Comparison of ENCODE assay signal across 38 cellular contexts in genomic region chr16:70627696-70628095, GRCh38. TPM values are rescaled to one million over a fixed set of nuclear protein-coding genes. Genes with fewer than 3 reads are reported as not detected.
DNase-seq lines count a peak whose midpoint lies in the region; ATAC-seq, FAIRE-seq and TF ChIP-seq lines count a peak whose summit lies in the region.
"Had no signal": no experiment of that assay in that cellular context is flagged by ENCODE, and none has a peak within 500 bp of the region (broad histone marks: within the 10 kb centered on the region; RNA-seq: fewer than 3 reads in every experiment).

No MANE protein-coding gene starts in this region.

- H3K36me3 ChIP-seq in HepG2 (replicated peaks in 1 of 2; ENCODE audit: control insufficient read depth in 1 of 2, insufficient read depth in 2 of 2, low read length in 2 of 2): no peaks in the 10 kb centered on the region
- H3K36me3 ChIP-seq in right lobe of liver: no peaks in the 10 kb centered on the region
- no peaks in the 10 kb centered on the region for H3K36me3 ChIP-seq in H1 (ENCODE audit: control insufficient read depth in 2 of 4, insufficient read depth in 4 of 4, low read length in 3 of 4)
- H3K36me3 ChIP-seq in body of pancreas (replicated peaks in 1 of 2; ENCODE audit: insufficient read depth in 1 of 2, low read depth in 2 of 2): no peaks in the 10 kb centered on the region
- H3K36me3 ChIP-seq: BE2C; BLaER1; BLaER1 treated with 17β-estradiol and CSF1 and Interleukin-3, amounts not matched to agents 10 nM and 100 nM had no signal

- TF ChIP-seq CTCF in HepG2 (CRISPR knock-in tag; IDR thresholded peaks at IDR 0.05) (no peak), right lobe of liver (IDR thresholded peaks at IDR 0.05) (no peak), AG04450 (IDR thresholded peaks at IDR 0.05; ENCODE audit: low read depth, low read length) (no peak), WTC11 (IDR thresholded peaks at IDR 0.05) (no peak), H1 (IDR thresholded peaks at IDR 0.05; ENCODE audit: control extremely low read depth in 1 of 3, insufficient read depth in 1 of 3, low read depth in 1 of 3, low read length in 3 of 3) (no peak), body of pancreas (IDR thresholded peaks at IDR 0.05) (no peak)

- H3K9me3 ChIP-seq in HepG2 (ENCODE audit: low read length): 0 out of 2 replicates have a peak, but pooled peaks cover 6% of the 10 kb centered on the region
- H3K9me3 ChIP-seq in right lobe of liver: no peaks in the 10 kb centered on the region
- H3K9me3 ChIP-seq in AG04450 (ENCODE audit: control insufficient read depth, insufficient read depth, low read length): peaks cover 6% of the 10 kb centered on the region
- peaks cover 3 to 6% of the 10 kb centered on the region in 2 experiments; a peak in 1 of 4 replicates for H3K9me3 ChIP-seq in H1 (ENCODE audit: insufficient read depth in 2 of 2, low read depth in 1 of 2, low read length in 1 of 2)
- no peaks in the 10 kb centered on the region for H3K9me3 ChIP-seq in body of pancreas
- H3K9me3 ChIP-seq: BE2C had no signal

- H3K27ac Mint-ChIP-seq in WTC11: no peak overlapping the region
- H3K27ac Mint-ChIP-seq in activated T-helper 1 cell treated with anti-CD3 and anti-CD28 coated beads, Interleukin-12 subunit alpha, Interleukin-12 subunit beta, Interleukin-2, Interleukin-4 antibody, amounts not matched to agents 30 ng/mL and 10 ng/mL and 1 ng/mL, durations not matched to agents 14 hours and 24 hours and 36 hours: no peak overlapping the region
- H3K27ac Mint-ChIP-seq: B cell; CD14-positive monocyte; CD4-positive, alpha-beta memory T cell; CD4-positive, alpha-beta T cell; CD4-positive, CD25-positive, alpha-beta regulatory T cell; CD8-positive, alpha-beta memory T cell; CD8-positive, alpha-beta T cell had no signal

- no peak for ATAC-seq in HepG2
- ATAC-seq in right lobe of liver: no peak
- no peak for ATAC-seq in WTC11
- no peak for ATAC-seq in body of pancreas
- no peak for ATAC-seq in left colon
- ATAC-seq: A549; CD8-positive, alpha-beta T cell had no signal

- no peak overlapping the region for H2AK5ac ChIP-seq in H1 (ENCODE audit: low read depth, low read length)

- BruUV-seq in HepG2 (replicated peaks; lab: Mats Ljungman, UMichigan): no TSS peak

- no peak overlapping the region for H4K91ac ChIP-seq in H1 (replicated peaks; ENCODE audit: insufficient read length, low read length)

- TF ChIP-seq RAD21 in HepG2 (CRISPR knock-in tag; IDR thresholded peaks at IDR 0.05): no peak
- TF ChIP-seq RAD21 in H1 (IDR thresholded peaks at IDR 0.05 in 1 of 2, conservative IDR thresholded peaks at IDR 0.05 in 1 of 2; ENCODE audit: low read depth in 2 of 2, low read length in 2 of 2): no peak

- WGBS in HepG2 (ENCODE audit: low lambda C conversion rate): 38% methylated on average over 3 of the region's 3 CpGs
- 68% methylated on average over 3 of the region's 3 CpGs for WGBS in right lobe of liver (ENCODE audit: insufficient coverage, low coverage, low lambda C conversion rate, missing lambda C conversion rate)
- WGBS in H1 (ENCODE audit: extremely low coverage in 1 of 2, insufficient coverage in 1 of 2, insufficient read length in 1 of 2, insufficient replicate concordance in 2 of 2, low coverage in 1 of 2, low lambda C conversion rate in 2 of 2, missing lambda C conversion rate in 1 of 2), 2 experiments: 87% methylated on average over 3 of the region's 3 CpGs; no CpG with 5 or more reads in 1 of the 2 experiments
- 86 to 88% methylated on average over 3 of the region's 3 CpGs for WGBS in body of pancreas, 2 donors

- peaks cover 0 to 17% of the 10 kb centered on the region in 2 experiments; a peak in 3 of 5 replicates for H3K27me3 ChIP-seq in HepG2 (ENCODE audit: control insufficient read depth in 1 of 2, insufficient read depth in 2 of 2, low read length in 2 of 2)
- no peaks in the 10 kb centered on the region for H3K27me3 ChIP-seq in right lobe of liver
- H3K27me3 ChIP-seq in AG04450 (ENCODE audit: control insufficient read depth, insufficient read depth, low read length): no peaks in the 10 kb centered on the region
- H3K27me3 ChIP-seq in H1 (replicated peaks in 1 of 4; ENCODE audit: control insufficient read depth in 3 of 4, extremely low read depth in 1 of 4, insufficient read depth in 3 of 4, low read length in 3 of 4): no peaks in the 10 kb centered on the region
- no peaks in the 10 kb centered on the region for H3K27me3 ChIP-seq in body of pancreas
- H3K27me3 ChIP-seq: BE2C; BLaER1; BLaER1 treated with 17β-estradiol and CSF1 and Interleukin-3, amounts not matched to agents 10 nM and 100 nM had no signal

- H3K23me2 ChIP-seq in H1 (ENCODE audit: low read depth, low read length): no peaks in the 10 kb centered on the region

- intact Hi-C loops in HepG2 (cut with micrococcal nuclease; ENCODE audit: unreplicated experiment): no loop called here
- intact Hi-C loops in right lobe of liver (cut with DNase I): no loop called here
- intact Hi-C loops in body of pancreas (cut with DNase I): no loop called here
- intact Hi-C loops in left colon (cut with DNase I, micrococcal nuclease): no loop called here
- intact Hi-C loops in activated T-helper 1 cell treated with anti-CD3 and anti-CD28 coated beads, Interleukin-12 subunit alpha, Interleukin-12 subunit beta, Interleukin-2, Interleukin-4 antibody, amounts not matched to agents 30 ng/mL and 10 ng/mL and 1 ng/mL, durations not matched to agents 14 hours and 24 hours and 36 hours (cut with micrococcal nuclease): no loop called here

- in situ Hi-C loops in HepG2 (cut with HindIII; ENCODE audit: extremely low pct_ligation_motif_present, low pct_unique_long_range_greater_than_20kb): no loop called here

- no peak overlapping the region for H3K14ac ChIP-seq in H1 (ENCODE audit: insufficient read length)

- no peak overlapping the region for H2BK20ac ChIP-seq in H1 (ENCODE audit: low read length)

- TF ChIP-seq POLR2A in HepG2 (IDR thresholded peaks at IDR 0.05; ENCODE audit: insufficient read depth in 1 of 2, low read depth in 2 of 2, low read length in 2 of 2) (no peak), right lobe of liver (IDR thresholded peaks at IDR 0.05) (no peak), H1 (IDR thresholded peaks at IDR 0.05; ENCODE audit: control extremely low read depth in 1 of 2, low read depth in 2 of 2, low read length in 2 of 2) (no peak), body of pancreas (IDR thresholded peaks at IDR 0.05) (no peak)

- DNase-seq in HepG2 (ENCODE audit: low spot score) (no peak), right lobe of liver (no peak), AG04450 (ENCODE audit: low read depth, low spot score) (no peak), WTC11 (ENCODE audit: low spot score) (no peak), H1 (ENCODE audit: low read depth in 1 of 2, low spot score in 2 of 2) (no peak), body of pancreas (no peak), left colon (no peak)
- no peak for DNase-seq in activated T-helper 1 cell treated with anti-CD3 and anti-CD28 coated beads, Interleukin-12 subunit alpha, Interleukin-12 subunit beta, Interleukin-2, Interleukin-4 antibody, amounts not matched to agents 30 ng/mL and 10 ng/mL and 1 ng/mL, durations not matched to agents 14 hours and 24 hours and 36 hours (ENCODE audit: low spot score)
- DNase-seq: 8988T; ACHN; AML-193; BE2C; C1 segment of cervical spinal cord; Caco-2; Calu3; CD4-positive, alpha-beta memory T cell; CD4-positive, alpha-beta T cell; CD4-positive, CD25-positive, alpha-beta regulatory T cell; CD8-positive, alpha-beta memory T cell; CD8-positive, alpha-beta T cell; COR-L47; DMS 273 treated with DMSO at 0.1 percent for 48 hours; DMS153; DMS53; DMS79; DMS79 treated with DMSO at 0.1 percent for 48 hours; DND-41; EL had no signal

- peaks cover 36% of the 10 kb centered on the region for H3K9me3 Mint-ChIP-seq in WTC11
- peaks cover 5% of the 10 kb centered on the region for H3K9me3 Mint-ChIP-seq in activated T-helper 1 cell treated with anti-CD3 and anti-CD28 coated beads, Interleukin-12 subunit alpha, Interleukin-12 subunit beta, Interleukin-2, Interleukin-4 antibody, amounts not matched to agents 30 ng/mL and 10 ng/mL and 1 ng/mL, durations not matched to agents 14 hours and 24 hours and 36 hours
- H3K9me3 Mint-ChIP-seq: CD4-positive, alpha-beta T cell had no signal

- H2AFZ ChIP-seq in HepG2 (ENCODE audit: low read length) (no peak overlapping the region), H1 (ENCODE audit: low read length) (no peak overlapping the region)

- no peak overlapping the region for H2BK120ac ChIP-seq in H1 (replicated peaks; ENCODE audit: low read depth, low read length)

- peaks cover 13% of the 10 kb centered on the region for H3K27me3 Mint-ChIP-seq in WTC11 (ENCODE audit: low read depth)
- H3K27me3 Mint-ChIP-seq in activated T-helper 1 cell treated with anti-CD3 and anti-CD28 coated beads, Interleukin-12 subunit alpha, Interleukin-12 subunit beta, Interleukin-2, Interleukin-4 antibody, amounts not matched to agents 30 ng/mL and 10 ng/mL and 1 ng/mL, durations not matched to agents 14 hours and 24 hours and 36 hours (ENCODE audit: insufficient read depth): peaks cover 5% of the 10 kb centered on the region
- H3K27me3 Mint-ChIP-seq: CD4-positive, alpha-beta T cell had no signal

- no peak overlapping the region for H2BK5ac ChIP-seq in H1 (ENCODE audit: low read depth, low read length)

- H3K56ac ChIP-seq in H1 (replicated peaks; ENCODE audit: insufficient read length, low read depth, low read length): no peak overlapping the region

- H3K4me3 Mint-ChIP-seq in WTC11: no peak overlapping the region
- H3K4me3 Mint-ChIP-seq in activated T-helper 1 cell treated with anti-CD3 and anti-CD28 coated beads, Interleukin-12 subunit alpha, Interleukin-12 subunit beta, Interleukin-2, Interleukin-4 antibody, amounts not matched to agents 30 ng/mL and 10 ng/mL and 1 ng/mL, durations not matched to agents 14 hours and 24 hours and 36 hours: no peak overlapping the region
- H3K4me3 Mint-ChIP-seq: B cell; CD14-positive monocyte; CD4-positive, alpha-beta memory T cell; CD4-positive, alpha-beta T cell; CD4-positive, CD25-positive, alpha-beta regulatory T cell; CD8-positive, alpha-beta memory T cell; CD8-positive, alpha-beta T cell had no signal

- H3K79me2 ChIP-seq in HepG2 (ENCODE audit: insufficient read depth, low read length) (no peaks in the 10 kb centered on the region), H1 (ENCODE audit: control insufficient read depth in 1 of 2, insufficient read depth in 2 of 2, low read length in 2 of 2) (no peaks in the 10 kb centered on the region)

- H2BK12ac ChIP-seq in H1 (ENCODE audit: low read depth, low read length): 0 out of 2 replicates have a peak overlapping the region, but pooled peaks have one; percentile 50

- no peaks in the 10 kb centered on the region for H3K79me1 ChIP-seq in H1 (ENCODE audit: low read depth, low read length)

- H3K4me2 ChIP-seq in HepG2 (ENCODE audit: low read depth, low read length) (no peak overlapping the region), H1 (ENCODE audit: insufficient read depth in 1 of 2, low read depth in 2 of 2, low read length in 2 of 2) (no peak overlapping the region)
- H3K4me2 ChIP-seq: A549; BLaER1; BLaER1 treated with 17β-estradiol and CSF1 and Interleukin-3, amounts not matched to agents 10 nM and 100 nM had no signal

- H3K4me1 Mint-ChIP-seq in WTC11: peaks cover 38% of the 10 kb centered on the region
- no peaks in the 10 kb centered on the region for H3K4me1 Mint-ChIP-seq in activated T-helper 1 cell treated with anti-CD3 and anti-CD28 coated beads, Interleukin-12 subunit alpha, Interleukin-12 subunit beta, Interleukin-2, Interleukin-4 antibody, amounts not matched to agents 30 ng/mL and 10 ng/mL and 1 ng/mL, durations not matched to agents 14 hours and 24 hours and 36 hours (ENCODE audit: low read depth)
- H3K4me1 Mint-ChIP-seq: B cell; CD14-positive monocyte; CD4-positive, CD25-positive, alpha-beta regulatory T cell; CD8-positive, alpha-beta memory T cell had no signal

- POLR2A ChIA-PET in HepG2 (lab: Yijun Ruan, JAX) (no interaction called here), AG04450 (lab: Yijun Ruan, JAX) (no interaction called here), WTC11 (lab: Charles Lee) (no interaction called here), H1 (lab: Charles Lee; ENCODE audit: partially characterized antibody) (interaction anchor here (1.1 to 2.6 kb wide), 6 partner anchors 12 to 138 kb away, joined by 3 to 9 read pairs (median 5); no protein-coding TSS in a partner anchor)

- no peak overlapping the region for H3K18ac ChIP-seq in H1 (ENCODE audit: extremely low read depth, low read length)

- H3K4me1 ChIP-seq in HepG2 (ENCODE audit: insufficient read depth, low read length) (no peaks in the 10 kb centered on the region), right lobe of liver (no peaks in the 10 kb centered on the region), H1 (replicated peaks in 1 of 4; ENCODE audit: control insufficient read depth in 3 of 4, insufficient read depth in 4 of 4, low read length in 3 of 4) (peaks cover 0 to 5% (median 0%) of the 10 kb centered on the region in 4 experiments; a peak in 1 of 7 replicates), body of pancreas (no peaks in the 10 kb centered on the region)
- H3K4me1 ChIP-seq: A549; BE2C; BLaER1; BLaER1 treated with 17β-estradiol and CSF1 and Interleukin-3, amounts not matched to agents 10 nM and 100 nM; Caco-2 had no signal

- H3K9ac ChIP-seq in HepG2 (ENCODE audit: insufficient read depth, low read depth, low read length) (no peak overlapping the region), H1 (replicated peaks in 1 of 4; ENCODE audit: extremely low read depth in 1 of 4, low read depth in 3 of 4, low read length in 3 of 4) (no peak overlapping the region)
- H3K9ac ChIP-seq: BLaER1; BLaER1 treated with 17β-estradiol and CSF1 and Interleukin-3, amounts not matched to agents 10 nM and 100 nM had no signal

- H4K5ac ChIP-seq in H1 (ENCODE audit: insufficient read length, low read depth, low read length): no peak overlapping the region

- H3K23ac ChIP-seq in H1 (ENCODE audit: insufficient read length): no peak overlapping the region

- H3K27ac ChIP-seq in HepG2 (ENCODE audit: extremely low read length, insufficient read depth, low read length) (no peak overlapping the region), right lobe of liver (no peak overlapping the region), AG04450 (ENCODE audit: low read depth, low read length) (peak overlapping the region; percentile 31), H1 (ENCODE audit: low read depth, low read length) (no peak overlapping the region), body of pancreas (no peak overlapping the region)
- H3K27ac ChIP-seq: 22Rv1; A549; BLaER1; BLaER1 treated with 17β-estradiol and CSF1 and Interleukin-3, amounts not matched to agents 10 nM and 100 nM; C4-2B had no signal

- no peak overlapping the region for H4K8ac ChIP-seq in H1 (ENCODE audit: extremely low read depth, insufficient read depth, low read length)

- no peak overlapping the region for H2BK15ac ChIP-seq in H1 (ENCODE audit: low read length)

- peaks cover 38% of the 10 kb centered on the region for H3K36me3 Mint-ChIP-seq in WTC11
- no peaks in the 10 kb centered on the region for H3K36me3 Mint-ChIP-seq in activated T-helper 1 cell treated with anti-CD3 and anti-CD28 coated beads, Interleukin-12 subunit alpha, Interleukin-12 subunit beta, Interleukin-2, Interleukin-4 antibody, amounts not matched to agents 30 ng/mL and 10 ng/mL and 1 ng/mL, durations not matched to agents 14 hours and 24 hours and 36 hours (ENCODE audit: low read depth)
- H3K36me3 Mint-ChIP-seq: CD14-positive monocyte; CD4-positive, CD25-positive, alpha-beta regulatory T cell; CD8-positive, alpha-beta T cell had no signal

- no peak overlapping the region for H3K4ac ChIP-seq in H1 (replicated peaks; ENCODE audit: insufficient read length, low read depth, low read length)

- CTCF ChIA-PET in HepG2 (lab: Yijun Ruan, JAX; ENCODE audit: low intra/inter-chr PET ratio, low total read pairs) (no interaction called here), AG04450 (lab: Charles Lee) (interaction anchor here (1.1 kb wide), 1 partner anchor 25 kb away, joined by 5 read pairs; no protein-coding TSS in a partner anchor), WTC11 (lab: Charles Lee) (interaction anchor here (1.3 kb wide), 1 partner anchor 26 kb away, joined by 4 read pairs; no protein-coding TSS in a partner anchor), H1 (lab: Charles Lee; ENCODE audit: partially characterized antibody) (interaction anchor here (0.7 to 2.7 kb wide), 5 partner anchors 11 to 27 kb away, joined by 3 to 13 read pairs (median 7); no protein-coding TSS in a partner anchor)

- no peaks in the 10 kb centered on the region for H4K20me1 ChIP-seq in HepG2 (ENCODE audit: insufficient read depth, low read length)
- H4K20me1 ChIP-seq in H1 (replicated peaks in 1 of 2; ENCODE audit: control insufficient read depth in 1 of 2, insufficient read depth in 2 of 2, low read length in 2 of 2): no peaks in the 10 kb centered on the region
- H4K20me1 ChIP-seq: BLaER1; BLaER1 treated with 17β-estradiol and CSF1 and Interleukin-3, amounts not matched to agents 10 nM and 100 nM had no signal

- H3K4me3 ChIP-seq in HepG2 (replicated peaks in 1 of 3; ENCODE audit: insufficient read depth in 1 of 3, low read depth in 2 of 3, low read length in 3 of 3): no peak overlapping the region
- H3K4me3 ChIP-seq in right lobe of liver: no peak overlapping the region
- H3K4me3 ChIP-seq in AG04450 (ENCODE audit: low read depth, low read length): no peak overlapping the region
- no peak overlapping the region for H3K4me3 ChIP-seq in H1 (ENCODE audit: extremely low read depth in 1 of 4, insufficient read depth in 2 of 4, low read depth in 3 of 4, low read length in 4 of 4)
- no peak overlapping the region for H3K4me3 ChIP-seq in body of pancreas
- H3K4me3 ChIP-seq: A549; BLaER1; BLaER1 treated with 17β-estradiol and CSF1 and Interleukin-3, amounts not matched to agents 10 nM and 100 nM had no signal

- TF ChIP-seq EP300 in HepG2 (IDR thresholded peaks at IDR 0.05; ENCODE audit: low read depth in 2 of 2, low read length in 2 of 2) (no peak), HepG2 (CRISPR knock-in tag; IDR thresholded peaks at IDR 0.05; ENCODE audit: borderline replicate concordance) (no peak), H1 (IDR thresholded peaks at IDR 0.05; ENCODE audit: borderline replicate concordance in 1 of 2, low read depth in 2 of 2, low read length in 2 of 2) (no peak)

- FAIRE-seq in HepG2 (lab: Jason Lieb, UNC) (peak; percentile 40), H1 (lab: Jason Lieb, UNC) (no peak)
- FAIRE-seq: A204.1, A549, D721Med had no signal

RNA-seq across cellular contexts. Expression of gene IL34, which starts 18.7 kb away (rescaled TPM):
- total RNA-seq in HepG2 (2016; rRNA removed; fragmentation: Illumina TruSeq; extraction: Trizol) (1.2 and 1.4 TPM in 2 replicates), right lobe of liver (1 to 10 TPM in 1 of 6 experiments, under 1 TPM in 5; 0.27 to 1.1 (median 0.49) TPM), WTC11 (2021) (6.0 to 8.8 TPM (median 7.5 TPM) in 3 replicates), body of pancreas (1 to 10 TPM in 1 of 2 donors, under 1 TPM in 1; 0.78 to 3.0 TPM), left colon (1 to 10 TPM in 1 of 2 donors, under 1 TPM in 1; 0.89 to 1.5 TPM)
- 1.0 and 1.6 TPM in 2 replicates for total RNA-seq in HepG2 (2016; cell fraction: cytosol; rRNA removed; fragmentation: Illumina TruSeq; extraction: Trizol; ENCODE audit: low read depth)
- total RNA-seq in HepG2 (2016; cell fraction: insoluble cytoplasmic fraction; rRNA removed; fragmentation: Illumina TruSeq; extraction: Trizol): 1.2 and 1.3 TPM in 2 replicates
- total RNA-seq in HepG2 (2016; cell fraction: membrane; rRNA removed; fragmentation: Illumina TruSeq; extraction: Trizol): 1.8 and 2.4 TPM in 2 replicates
- total RNA-seq in HepG2 (2016; cell fraction: nucleus; rRNA removed; fragmentation: Illumina TruSeq; extraction: Trizol): 0.31 and 0.40 TPM in 2 replicates
- polyA plus RNA-seq in HepG2 (2011; rRNA removed) (1.3 and 1.6 TPM in 2 replicates), AG04450 (2011; rRNA removed) (3.0 and 5.1 TPM in 2 replicates), H1 (2011; rRNA removed) (5.6 and 8.0 TPM in 2 replicates)
- 1.1 and 2.2 TPM in 2 replicates for polyA plus RNA-seq in HepG2 (2011; cell fraction: cytosol; rRNA removed)
- polyA plus RNA-seq in HepG2 (2011; cell fraction: nucleus; rRNA removed): 0.83 and 1.9 TPM in 2 replicates
- polyA plus RNA-seq in HepG2 (2012): 0.83 TPM in 2 replicates
- polyA plus RNA-seq in HepG2 (2016; cell fraction: cytosol; fragmentation: Illumina TruSeq; extraction: Trizol; ENCODE audit: low read depth): 1.3 and 2.1 TPM in 2 replicates
- polyA plus RNA-seq in HepG2 (2016; cell fraction: insoluble cytoplasmic fraction; fragmentation: Illumina TruSeq; extraction: Trizol; ENCODE audit: low read depth): 0.84 and 0.90 TPM in 2 replicates
- 1.2 and 1.6 TPM in 2 replicates for polyA plus RNA-seq in HepG2 (2016; cell fraction: membrane; fragmentation: Illumina TruSeq; extraction: Trizol; ENCODE audit: low read depth)
- polyA plus RNA-seq in HepG2 (2016; cell fraction: nucleus; fragmentation: Illumina TruSeq; extraction: Trizol; ENCODE audit: insufficient read depth, low read depth): 0.96 and 1.1 TPM in 2 replicates
- polyA minus RNA-seq in HepG2 (2011; rRNA and poly(A)+ RNA removed; ENCODE audit: low replicate concordance): 1.0 TPM in 1 of 2 replicates, not detected in the other
- polyA minus RNA-seq in HepG2 (2011; cell fraction: cytosol; rRNA and poly(A)+ RNA removed): 0.35 TPM in 1 of 2 replicates, not detected in the other
- 0.50 and 1.5 TPM in 2 replicates for polyA minus RNA-seq in HepG2 (2011; cell fraction: nucleus; rRNA and poly(A)+ RNA removed)
- 2.6 and 3.7 TPM in 2 replicates for polyA minus RNA-seq in AG04450 (2011; rRNA and poly(A)+ RNA removed)
- 4.0 and 4.6 TPM in 2 replicates for total RNA-seq in H1 (2021; fragmentation: NEBNext Ultra II Directional; extraction: Animal tissue kit (Norgen Biotek cat#: 25700))
- polyA plus RNA-seq in H1 (2011; cell fraction: cytosol; rRNA removed): 6.7 TPM
- polyA plus RNA-seq in H1 (2011; cell fraction: nucleus; rRNA removed): 9.0 TPM
- polyA plus RNA-seq in H1 (2012, experiment 1 of 2): 4.6 to 6.5 TPM (median 5.2 TPM) in 4 replicates
- polyA plus RNA-seq in H1 (2012, experiment 2 of 2): 3.3 TPM
- 2.7 TPM for polyA plus RNA-seq in H1 (2013, experiment 1 of 2)
- polyA plus RNA-seq in H1 (2013, experiment 2 of 2): 3.3 TPM
- polyA minus RNA-seq in H1 (2011; rRNA and poly(A)+ RNA removed): 1.7 and 2.2 TPM in 2 replicates
- 4.3 TPM for polyA minus RNA-seq in H1 (2011; cell fraction: cytosol; rRNA and poly(A)+ RNA removed)
- polyA minus RNA-seq in H1 (2011; cell fraction: nucleus; rRNA and poly(A)+ RNA removed): 1.5 TPM
- not detected in 2 replicates for total RNA-seq in activated T-helper 1 cell treated with anti-CD3 and anti-CD28 coated beads, Interleukin-12 subunit alpha, Interleukin-12 subunit beta, Interleukin-2, Interleukin-4 antibody, amounts not matched to agents 30 ng/mL and 10 ng/mL and 1 ng/mL, durations not matched to agents 14 hours and 24 hours and 36 hours
- total RNA-seq: A673; B cell; CD4-positive, alpha-beta memory T cell; CD4-positive, CD25-positive, alpha-beta regulatory T cell; CD8-positive, alpha-beta memory T cell had no signal
- polyA plus RNA-seq: CD14-positive monocyte; CD4-positive, alpha-beta memory T cell; CD4-positive, CD25-positive, alpha-beta regulatory T cell; CD8-positive, alpha-beta memory T cell had no signal

RNA-seq across cellular contexts. Expression of gene MTSS2, which starts 58.2 kb away (rescaled TPM):
- total RNA-seq in HepG2 (2016; rRNA removed; fragmentation: Illumina TruSeq; extraction: Trizol): 84.6 and 132 TPM in 2 replicates
- 43.5 and 50.3 TPM in 2 replicates for total RNA-seq in HepG2 (2016; cell fraction: cytosol; rRNA removed; fragmentation: Illumina TruSeq; extraction: Trizol; ENCODE audit: low read depth)
- 77.0 and 127 TPM in 2 replicates for total RNA-seq in HepG2 (2016; cell fraction: insoluble cytoplasmic fraction; rRNA removed; fragmentation: Illumina TruSeq; extraction: Trizol)
- total RNA-seq in HepG2 (2016; cell fraction: membrane; rRNA removed; fragmentation: Illumina TruSeq; extraction: Trizol): 144 and 145 TPM in 2 replicates
- total RNA-seq in HepG2 (2016; cell fraction: nucleus; rRNA removed; fragmentation: Illumina TruSeq; extraction: Trizol): 105 and 134 TPM in 2 replicates
- 242 and 284 TPM in 2 replicates for polyA plus RNA-seq in HepG2 (2011; rRNA removed)
- 101 and 160 TPM in 2 replicates for polyA plus RNA-seq in HepG2 (2011; cell fraction: cytosol; rRNA removed)
- polyA plus RNA-seq in HepG2 (2011; cell fraction: nucleus; rRNA removed): 555 and 802 TPM in 2 replicates
- polyA plus RNA-seq in HepG2 (2012): 157 and 253 TPM in 2 replicates
- 47.6 and 47.9 TPM in 2 replicates for polyA plus RNA-seq in HepG2 (2016; cell fraction: cytosol; fragmentation: Illumina TruSeq; extraction: Trizol; ENCODE audit: low read depth)
- 136 and 193 TPM in 2 replicates for polyA plus RNA-seq in HepG2 (2016; cell fraction: insoluble cytoplasmic fraction; fragmentation: Illumina TruSeq; extraction: Trizol; ENCODE audit: low read depth)
- 144 and 154 TPM in 2 replicates for polyA plus RNA-seq in HepG2 (2016; cell fraction: membrane; fragmentation: Illumina TruSeq; extraction: Trizol; ENCODE audit: low read depth)
- polyA plus RNA-seq in HepG2 (2016; cell fraction: nucleus; fragmentation: Illumina TruSeq; extraction: Trizol; ENCODE audit: insufficient read depth, low read depth): 467 and 522 TPM in 2 replicates
- polyA minus RNA-seq in HepG2 (2011; rRNA and poly(A)+ RNA removed; ENCODE audit: low replicate concordance): 24.5 and 186 TPM in 2 replicates
- 155 and 166 TPM in 2 replicates for polyA minus RNA-seq in HepG2 (2011; cell fraction: cytosol; rRNA and poly(A)+ RNA removed)
- polyA minus RNA-seq in HepG2 (2011; cell fraction: nucleus; rRNA and poly(A)+ RNA removed): 97.5 and 127 TPM in 2 replicates
- total RNA-seq in right lobe of liver: 100 to 1,000 TPM in 2 of 6 experiments, 10 to 100 TPM in 4; 28.5 to 117 (median 80.2) TPM
- 57.9 and 80.1 TPM in 2 replicates for polyA plus RNA-seq in AG04450 (2011; rRNA removed)
- 55.0 and 67.0 TPM in 2 replicates for polyA minus RNA-seq in AG04450 (2011; rRNA and poly(A)+ RNA removed)
- total RNA-seq in WTC11 (2021): 28.3 to 34.9 TPM (median 31.2 TPM) in 3 replicates
- 34.2 and 36.7 TPM in 2 replicates for total RNA-seq in H1 (2021; fragmentation: NEBNext Ultra II Directional; extraction: Animal tissue kit (Norgen Biotek cat#: 25700))
- 23.3 and 33.8 TPM in 2 replicates for polyA plus RNA-seq in H1 (2011; rRNA removed)
- 26.1 TPM for polyA plus RNA-seq in H1 (2011; cell fraction: cytosol; rRNA removed)
- polyA plus RNA-seq in H1 (2011; cell fraction: nucleus; rRNA removed): 34.8 TPM
- 22.4 to 38.9 TPM (median 37.5 TPM) in 4 replicates for polyA plus RNA-seq in H1 (2012, experiment 1 of 2)
- 14.0 TPM for polyA plus RNA-seq in H1 (2012, experiment 2 of 2)
- 32.8 TPM for polyA plus RNA-seq in H1 (2013, experiment 1 of 2)
- 34.0 TPM for polyA plus RNA-seq in H1 (2013, experiment 2 of 2)
- polyA minus RNA-seq in H1 (2011; rRNA and poly(A)+ RNA removed): 13.3 and 15.3 TPM in 2 replicates
- 23.2 TPM for polyA minus RNA-seq in H1 (2011; cell fraction: cytosol; rRNA and poly(A)+ RNA removed)
- 18.2 TPM for polyA minus RNA-seq in H1 (2011; cell fraction: nucleus; rRNA and poly(A)+ RNA removed)
- 10 to 100 TPM in 1 of 2 donors, 1 to 10 TPM in 1; 8.8 to 23.4 TPM for total RNA-seq in body of pancreas
- total RNA-seq in left colon: 10 to 100 TPM; 21.5 to 28.3 TPM
- 2.0 and 3.5 TPM in 2 replicates for total RNA-seq in activated T-helper 1 cell treated with anti-CD3 and anti-CD28 coated beads, Interleukin-12 subunit alpha, Interleukin-12 subunit beta, Interleukin-2, Interleukin-4 antibody, amounts not matched to agents 30 ng/mL and 10 ng/mL and 1 ng/mL, durations not matched to agents 14 hours and 24 hours and 36 hours
- polyA plus RNA-seq: CD14-positive monocyte; CD4-positive, alpha-beta memory T cell; CD4-positive, CD25-positive, alpha-beta regulatory T cell; CD8-positive, alpha-beta memory T cell had no signal

Comparison
In these comparisons a context has a peak if more than half of its experiments do, and no peak if none do; other contexts are left out.
1. Of the 50 proteins assayed by ChIP-seq in both HepG2 and WTC11: peak only in HepG2: none; only in WTC11: ZNF121; in both: none; in neither: 49.